8 cellular contexts compared by ENCODE assay signal in the genomic region with DNA sequence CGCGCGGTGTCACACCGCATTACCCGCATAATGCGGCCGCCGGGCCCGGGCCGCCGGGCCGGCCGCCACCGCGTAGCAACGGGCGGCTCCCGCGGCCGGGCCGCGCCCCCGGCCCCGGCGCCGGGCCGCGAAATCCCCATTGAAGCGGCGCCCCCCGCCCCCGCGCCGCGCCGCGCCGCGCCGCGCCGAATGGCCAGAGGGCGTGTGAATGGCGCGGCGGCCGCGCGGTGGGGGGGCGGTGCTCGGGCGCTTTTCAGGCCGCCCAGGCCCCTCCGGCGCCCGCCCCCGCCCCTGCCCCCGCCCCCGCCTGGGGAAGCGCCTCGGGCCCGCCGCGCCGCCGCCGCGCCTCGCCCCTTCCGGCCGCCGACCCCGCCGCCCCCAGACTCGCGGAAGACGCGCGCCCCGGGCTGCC. TPM values are rescaled to one million over a fixed set of nuclear protein-coding genes. Genes with fewer than 3 reads are reported as not detected.
DNase-seq lines count a peak whose midpoint lies in the region; ATAC-seq lines count a peak whose summit lies in the region.

No MANE protein-coding gene starts in this region.

- WGBS in thymus, result under 1% methylated on average over 80 of the region's 80 CpGs

- peak overlapping the region; percentile 99 for H3K27ac ChIP-seq in HUES6 (ENCODE audit: low read depth, low read length)
- no peak overlapping the region for H3K27ac ChIP-seq in iPS-20b (ENCODE audit: low read length)
- no peak overlapping the region for H3K27ac ChIP-seq in thymus (ENCODE audit: low read depth)

- peaks cover 24% of the 10 kb centered on the region for H3K36me3 ChIP-seq in HUES6 (ENCODE audit: control insufficient read depth, insufficient read depth, low read length)
- no peaks in the 10 kb centered on the region for H3K36me3 ChIP-seq in adipocyte (ENCODE audit: control insufficient read depth, insufficient read depth, low read length, severe bottlenecking)
- H3K36me3 ChIP-seq in iPS-20b (ENCODE audit: insufficient read depth, low read depth, low read length), result 0 out of 2 replicates have a peak, but pooled peaks cover 4% of the 10 kb centered on the region
- H3K36me3 ChIP-seq in thymus (ENCODE audit: control insufficient read depth, insufficient read depth), result no peaks in the 10 kb centered on the region

- H3K9me3 ChIP-seq in HUES6 (ENCODE audit: control insufficient read depth, insufficient read depth, low read depth, low read length), result no peaks in the 10 kb centered on the region
- no peaks in the 10 kb centered on the region for H3K9me3 ChIP-seq in adipocyte (ENCODE audit: control insufficient read depth, low read length)
- no peaks in the 10 kb centered on the region for H3K9me3 ChIP-seq in iPS-20b (ENCODE audit: insufficient read depth, low read depth, low read length)
- H3K9me3 ChIP-seq in thymus (ENCODE audit: control insufficient read depth), result peaks cover 3% of the 10 kb centered on the region

- ATAC-seq in HG03469 (IDR thresholded peaks at IDR 0.05; ENCODE audit: unreplicated experiment), result no peak

- H3K4me1 ChIP-seq in HUES6 (ENCODE audit: control insufficient read depth, insufficient read depth, low read length), result peaks cover 45% of the 10 kb centered on the region
- H3K4me1 ChIP-seq in adipocyte (ENCODE audit: control insufficient read depth, insufficient read depth, low read length), result peaks cover 6% of the 10 kb centered on the region
- peaks cover 21% of the 10 kb centered on the region for H3K4me1 ChIP-seq in iPS-20b (ENCODE audit: insufficient read depth, low read length)
- no peaks in the 10 kb centered on the region for H3K4me1 ChIP-seq in thymus (ENCODE audit: control insufficient read depth, insufficient read depth, low read length)

- H3K9ac ChIP-seq in HUES6 (ENCODE audit: low read length), result peak overlapping the region; percentile 97
- H3K9ac ChIP-seq in adipocyte (ENCODE audit: low read length), result no peak overlapping the region
- H3K9ac ChIP-seq in iPS-20b (ENCODE audit: low read depth, low read length), result no peak overlapping the region

- peak overlapping the region; percentile 69 for H3K4me3 ChIP-seq in HUES6 (ENCODE audit: low read depth, low read length)
- H3K4me3 ChIP-seq in adipocyte (ENCODE audit: low read length), result peak overlapping the region; percentile 68
- H3K4me3 ChIP-seq in iPS-20b (ENCODE audit: low read length), result peak overlapping the region; percentile 60; the same call in 1 of the 2 replicates
- peak overlapping the region; percentile 55 for H3K4me3 ChIP-seq in thymus (ENCODE audit: low read length)

- H3K27me3 ChIP-seq in HUES6 (ENCODE audit: control insufficient read depth, insufficient read depth, low read length), result peaks cover 51% of the 10 kb centered on the region
- no peaks in the 10 kb centered on the region for H3K27me3 ChIP-seq in adipocyte (replicated peaks; ENCODE audit: control insufficient read depth, insufficient read depth, low read length)
- H3K27me3 ChIP-seq in iPS-20b (ENCODE audit: insufficient read depth, low read length), result peaks cover 80% of the 10 kb centered on the region
- peaks cover 56% of the 10 kb centered on the region for H3K27me3 ChIP-seq in thymus (ENCODE audit: control insufficient read depth, insufficient read depth)

- DNase-seq in EH (ENCODE audit: low read depth) (peak; percentile 38), adipocyte (ENCODE audit: low read depth) (peak; percentile 69), GDM1 (lab: John Stamatoyannopoulos, UW) (no peak)
- no peak for DNase-seq in NK-92 treated with Interleukin-12 subunit alpha and Interleukin-12 subunit beta, amount 100 ng/mL, for 24 hours (lab: John Stamatoyannopoulos, UW)

RNA-seq across cellular contexts. Expression of a gene that starts 46.9 kb away (rescaled TPM):
- polyA plus RNA-seq in thymus, result 1.0 TPM

Comparison
In these comparisons a context has a peak if more than half of its experiments do, and no peak if none do; other contexts are left out.
1. DNase-seq: peak in EH (single experiment) and adipocyte (single experiment); none in NK-92 treated with Interleukin-12 subunit alpha and Interleukin-12 subunit beta, amount 100 ng/mL, for 24 hours (single experiment) and GDM1 (single experiment).
2. Peak in every context shown above with its lines, with median percentiles within 50 percentile points of each other: H3K4me3 ChIP-seq.